In the genomic region with DNA sequence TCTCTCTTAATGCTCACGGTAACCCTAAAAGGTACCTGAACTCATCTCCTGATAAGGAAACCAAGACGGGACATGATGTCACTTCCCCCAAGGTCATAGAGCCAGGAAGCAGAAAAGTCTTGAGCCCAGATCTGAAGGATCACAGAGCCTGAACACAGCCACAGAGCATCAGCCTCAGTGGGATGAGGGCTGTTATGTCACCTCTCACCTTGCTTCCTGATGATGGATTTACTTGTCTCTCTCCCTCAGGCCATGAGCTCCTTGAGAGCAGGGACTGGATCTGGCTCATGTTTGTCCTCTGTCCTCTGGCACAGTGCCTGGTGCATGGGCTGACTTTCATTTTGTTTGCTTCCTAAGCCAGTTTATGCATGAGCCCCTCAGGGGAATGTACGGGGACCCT, we compare ENCODE assay signal across 20 cellular contexts. TPM values are rescaled to one million over a fixed set of nuclear protein-coding genes. Genes with fewer than 3 reads are reported as not detected.
DNase-seq lines count a peak whose midpoint lies in the region; ATAC-seq, FAIRE-seq and TF ChIP-seq lines count a peak whose summit lies in the region.
"Had no signal": no experiment of that assay in that cellular context is flagged by ENCODE, and none has a peak within 500 bp of the region (broad histone marks: within the 10 kb centered on the region; RNA-seq: fewer than 3 reads in every experiment).

No MANE protein-coding gene starts in this region.

- BruUV-seq in GM12878 (replicated peaks; lab: Mats Ljungman, UMichigan): no TSS peak

- H3K9me3 ChIP-seq in HEK293 (ENCODE audit: control insufficient read depth, insufficient read depth, low read depth, low read length) (no peaks in the 10 kb centered on the region), GM12878 (replicated peaks; ENCODE audit: control insufficient read depth, insufficient read depth, low read length) (no peaks in the 10 kb centered on the region; the same call in 2 of the 3 replicates), neural progenitor cell (ENCODE audit: low read depth) (no peaks in the 10 kb centered on the region)
- H3K9me3 ChIP-seq: ovary, tibial artery had no signal

- no peaks in the 10 kb centered on the region for H3K36me3 Mint-ChIP-seq in neural progenitor cell
- H3K36me3 Mint-ChIP-seq in T-cell: no peaks in the 10 kb centered on the region

- peak overlapping the region; percentile 11 for H3K27ac Mint-ChIP-seq in neural progenitor cell
- no peak overlapping the region for H3K27ac Mint-ChIP-seq in T-cell
- H3K27ac Mint-ChIP-seq: activated B cell treated with CpG ODN at 0.5 μM for 24 hours; activated CD8-positive, alpha-beta memory T cell treated with anti-CD3 and anti-CD28 coated beads, Interleukin-2, amount 10 ng/mL, durations not matched to agents 7 days and 5 days; endodermal cell had no signal

- no peak for FAIRE-seq in GM12878 (lab: Jason Lieb, UNC)
- FAIRE-seq: H54 had no signal

- RAD21 ChIA-PET in GM12878 (lab: Charles Lee; ENCODE audit: unreplicated experiment): interaction anchor here (0.6 to 1.8 kb wide), 5 partner anchors 13 to 434 kb away, joined by 3 to 4 read pairs (median 3); a partner anchor contains a TSS

- H3K27me3 ChIP-seq in GM12878 (replicated peaks in 1 of 2; ENCODE audit: control insufficient read depth in 2 of 2, insufficient read depth in 2 of 2, low read length in 1 of 2) (no peaks in the 10 kb centered on the region), neural progenitor cell (no peaks in the 10 kb centered on the region)
- H3K27me3 ChIP-seq: ovary, tibial artery had no signal

- TF ChIP-seq POLR2A in GM12878 (IDR thresholded peaks at IDR 0.05; ENCODE audit: low read depth, low read length): no peak

- H3K4me2 ChIP-seq in GM12878 (ENCODE audit: control insufficient read depth, insufficient read depth) (no peak overlapping the region), neural progenitor cell (no peak overlapping the region)

- DNase-seq in DMS79 (lab: John Stamatoyannopoulos, UW): peak; percentile 82
- no peak for DNase-seq in GM12878 (ENCODE audit: low read depth, low spot score)
- DNase-seq in neural progenitor cell (ENCODE audit: low spot score): no peak
- no peak for DNase-seq in activated CD4-positive, CD25-positive, alpha-beta regulatory T cell (lab: John Stamatoyannopoulos, UW)
- DNase-seq in T-cell: no peak
- DNase-seq: activated B cell treated with CpG ODN at 0.5 μM for 24 hours; activated CD8-positive, alpha-beta memory T cell treated with anti-CD3 and anti-CD28 coated beads, Interleukin-2, amount 10 ng/mL, durations not matched to agents 7 days and 5 days; activated effector memory CD4-positive, alpha-beta T cell treated with Interleukin-2 at 50 U/mL for 16 hours; AML-193; cerebellar nuclear complex; hippocampal formation; NCI-H1694 treated with DMSO at 0.1 percent for 48 hours; ovary; SIG-M5; stimulated activated CD4-positive, alpha-beta T cell treated with anti-CD3 and anti-CD28 coated beads, Interleukin-4, amount 100 ng/mL, for 24 hours; tibial artery had no signal

- no peak for TF ChIP-seq CTCF in HEK293 (tag by site-specific recombination; IDR thresholded peaks at IDR 0.05)
- TF ChIP-seq CTCF in GM12878 (IDR thresholded peaks at IDR 0.05 in 2 of 3, conservative IDR thresholded peaks at IDR 0.05 in 1 of 3; ENCODE audit: control insufficient read depth in 2 of 3, extremely low read depth in 1 of 3, insufficient read depth in 1 of 3, low read depth in 3 of 3, low read length in 3 of 3): no peak
- TF ChIP-seq CTCF in neural progenitor cell (IDR thresholded peaks at IDR 0.05): no peak

- H4K20me1 ChIP-seq in GM12878 (ENCODE audit: control insufficient read depth, insufficient read depth) (no peaks in the 10 kb centered on the region), neural progenitor cell (ENCODE audit: low read depth) (no peaks in the 10 kb centered on the region)

- peaks cover 9% of the 10 kb centered on the region for H3K4me1 Mint-ChIP-seq in neural progenitor cell
- H3K4me1 Mint-ChIP-seq in T-cell: peaks cover 6 to 10% (median 7%) of the 10 kb centered on the region in 3 donors
- H3K4me1 Mint-ChIP-seq: activated B cell treated with CpG ODN at 0.5 μM for 24 hours had no signal

- POLR2A ChIA-PET in HEK293 (lab: Yijun Ruan, JAX) (interaction anchor here (1.0 kb wide), 1 partner anchor 77 kb away, joined by 3 read pairs; no protein-coding TSS in a partner anchor), GM12878 (lab: Charles Lee) (interaction anchor here (3.5 kb wide), 1 partner anchor 8 kb away, joined by 14 read pairs; no protein-coding TSS in a partner anchor), T-cell (lab: Charles Lee) (no interaction called here)

- TF ChIP-seq RAD21 in GM12878 (IDR thresholded peaks at IDR 0.05; ENCODE audit: insufficient read depth, low read depth, low read length): no peak

- H3K27me3 Mint-ChIP-seq in neural progenitor cell (ENCODE audit: insufficient read depth, low read depth) (peaks cover 13% of the 10 kb centered on the region), T-cell (no peaks in the 10 kb centered on the region)
- H3K27me3 Mint-ChIP-seq: activated B cell treated with CpG ODN at 0.5 μM for 24 hours; activated CD8-positive, alpha-beta memory T cell treated with anti-CD3 and anti-CD28 coated beads, Interleukin-2, amount 10 ng/mL, durations not matched to agents 7 days and 5 days had no signal

- CTCF ChIA-PET in HEK293 (lab: Yijun Ruan, JAX): interaction anchor here (0.6 to 1.3 kb wide), 7 partner anchors 11 to 575 kb away, joined by 3 to 6 read pairs (median 3); no protein-coding TSS in a partner anchor
- CTCF ChIA-PET in GM12878 (lab: Yijun Ruan, JAX): interaction anchor here (0.9 to 1.9 kb wide), 4 partner anchors 10 to 268 kb away, joined by 3 to 5 read pairs (median 3); no protein-coding TSS in a partner anchor
- CTCF ChIA-PET in T-cell (lab: Charles Lee): interaction anchor here (0.5 to 1.1 kb wide), 2 partner anchors 45 to 138 kb away, joined by 3 read pairs; no protein-coding TSS in a partner anchor

- H3K4me3 Mint-ChIP-seq in neural progenitor cell (no peak overlapping the region), T-cell (no peak overlapping the region)
- H3K4me3 Mint-ChIP-seq: activated B cell treated with CpG ODN at 0.5 μM for 24 hours; activated CD8-positive, alpha-beta memory T cell treated with anti-CD3 and anti-CD28 coated beads, Interleukin-2, amount 10 ng/mL, durations not matched to agents 7 days and 5 days; endodermal cell had no signal

- H2AFZ ChIP-seq in GM12878 (ENCODE audit: control insufficient read depth, low read depth, low read length): peak overlapping the region; percentile 12; the same call in 1 of the 2 replicates
- H2AFZ ChIP-seq in neural progenitor cell (replicated peaks): no peak overlapping the region

- intact Hi-C loops in GM12878 (cut with micrococcal nuclease; ENCODE audit: unreplicated experiment): no loop called here

- H3K27ac ChIP-seq in HEK293 (ENCODE audit: extremely low read depth, low read depth, low read length) (no peak overlapping the region), GM12878 (ENCODE audit: control insufficient read depth, insufficient read depth) (no peak overlapping the region), neural progenitor cell (no peak overlapping the region)
- H3K27ac ChIP-seq: ovary, tibial artery had no signal

- 61% methylated on average over 3 of the region's 3 CpGs for WGBS in GM12878 (ENCODE audit: insufficient coverage, insufficient replicate concordance, low lambda C conversion rate, missing lambda C conversion rate)

- H3K36me3 ChIP-seq in HEK293 (ENCODE audit: control insufficient read depth in 2 of 2, insufficient read depth in 1 of 2, low read length in 2 of 2): no peaks in the 10 kb centered on the region
- no peaks in the 10 kb centered on the region for H3K36me3 ChIP-seq in GM12878 (ENCODE audit: control insufficient read depth in 2 of 2, insufficient read depth in 2 of 2, low read length in 1 of 2)
- no peaks in the 10 kb centered on the region for H3K36me3 ChIP-seq in neural progenitor cell
- H3K36me3 ChIP-seq: ovary, tibial artery had no signal

- H3K4me3 ChIP-seq in HEK293 (ENCODE audit: low read depth, low read length) (no peak overlapping the region), GM12878 (no peak overlapping the region), neural progenitor cell (no peak overlapping the region)
- H3K4me3 ChIP-seq: ovary, tibial artery had no signal

- peaks cover 6% of the 10 kb centered on the region for H3F3A ChIP-seq in neural progenitor cell (ENCODE audit: low read depth)

- TF ChIP-seq EP300 in GM12878 (IDR thresholded peaks at IDR 0.05; ENCODE audit: borderline replicate concordance in 1 of 2, control insufficient read depth in 1 of 2, low read depth in 2 of 2, low read length in 2 of 2): no peak

- no peak overlapping the region for H3K9ac ChIP-seq in GM12878 (ENCODE audit: control insufficient read depth, insufficient read depth, low read length)
- no peak overlapping the region for H3K9ac ChIP-seq in neural progenitor cell

- peak; percentile 29; the same call in 2 of the 3 replicates for ATAC-seq in GM12878
- no peak for ATAC-seq in HG02610 (IDR thresholded peaks at IDR 0.05; ENCODE audit: unreplicated experiment)
- ATAC-seq in T-cell (replicated peaks in 1 of 4): no peak
- ATAC-seq: activated CD8-positive, alpha-beta memory T cell treated with anti-CD3 and anti-CD28 coated beads, Interleukin-2, amount 10 ng/mL, durations not matched to agents 7 days and 5 days had no signal

- SMC1A ChIA-PET in GM12878 (lab: Charles Lee; ENCODE audit: uncharacterized antibody, unreplicated experiment): interaction anchor here (0.9 to 1.6 kb wide), 3 partner anchors 12 to 17 kb away, joined by 3 to 5 read pairs (median 4); no protein-coding TSS in a partner anchor

- no peaks in the 10 kb centered on the region for H3K79me2 ChIP-seq in GM12878 (ENCODE audit: control insufficient read depth, insufficient read depth, low read length)
- H3K79me2 ChIP-seq in neural progenitor cell (ENCODE audit: low read depth): no peaks in the 10 kb centered on the region

- in situ Hi-C loops in GM12878 (cut with MboI): loop anchor here (10.0 kb wide), 2 partner anchors 265 to 435 kb away; no protein-coding TSS in a partner anchor

- H3K9me3 Mint-ChIP-seq in neural progenitor cell: peaks cover 6% of the 10 kb centered on the region
- H3K9me3 Mint-ChIP-seq in T-cell: no peaks in the 10 kb centered on the region
- H3K9me3 Mint-ChIP-seq: activated B cell treated with CpG ODN at 0.5 μM for 24 hours had no signal

- peaks cover 9% of the 10 kb centered on the region for H3K4me1 ChIP-seq in HEK293 (ENCODE audit: control insufficient read depth, insufficient read depth, low read length)
- peaks cover 5% of the 10 kb centered on the region for H3K4me1 ChIP-seq in GM12878 (ENCODE audit: control insufficient read depth, insufficient read depth, low read length)
- H3K4me1 ChIP-seq in neural progenitor cell: no peaks in the 10 kb centered on the region

RNA-seq across cellular contexts. Expression of a gene that starts 54.2 kb away (rescaled TPM):
- total RNA-seq in GM12878 (2013; cell fraction: nucleolus; rRNA removed): 31.9 and 37.0 TPM in 2 replicates
- total RNA-seq in GM12878 (2014; rRNA removed) (11.5 and 14.4 TPM in 2 replicates), GM12878 (2014; rRNA removed; fragmentation: Illumina TruSeq; extraction: Trizol) (12.0 and 12.5 TPM in 2 replicates), GM12878 (2021) (27.8 and 28.5 TPM in 2 replicates), neural progenitor cell (ENCODE audit: low replicate concordance) (12.2 and 19.1 TPM in 2 replicates), T-cell (10 to 100 TPM; 22.8 to 39.7 (median 27.4) TPM)
- 27.5 TPM for polyA plus RNA-seq in GM12878 (2011; ENCODE audit: low read depth)
- polyA plus RNA-seq in GM12878 (2011; rRNA removed) (22.5 and 23.5 TPM in 2 replicates), GM12878 (2014; fragmentation: Illumina TruSeq; extraction: Trizol) (24.8 and 25.0 TPM in 2 replicates), GM12878 (2014; fragmentation: Nextera tagmentation; extraction: Ambion mirVana) (1 to 10 TPM; 7.9 TPM), GM12878 (2014; rRNA removed) (28.6 and 28.7 TPM in 2 replicates), GM12878 (2016; fragmentation: Nextera tagmentation; extraction: Ambion mirVana) (10 to 100 TPM; 19.4 to 20.8 TPM)
- polyA plus RNA-seq in GM12878 (2011; cell fraction: cytosol; rRNA removed): 27.5 and 27.6 TPM in 2 replicates
- 30.6 and 44.1 TPM in 2 replicates for polyA plus RNA-seq in GM12878 (2011; cell fraction: nucleus; rRNA removed)
- 19.6 and 29.4 TPM in 2 replicates for polyA plus RNA-seq in GM12878 (2012)
- 30.0 and 30.9 TPM in 2 replicates for polyA minus RNA-seq in GM12878 (2011; rRNA and poly(A)+ RNA removed)
- polyA minus RNA-seq in GM12878 (2011; cell fraction: cytosol; rRNA and poly(A)+ RNA removed): 20.3 and 32.3 TPM in 2 replicates
- polyA minus RNA-seq in GM12878 (2011; cell fraction: nucleus; rRNA and poly(A)+ RNA removed): 59.5 and 130 TPM in 2 replicates

Comparison
In these comparisons a context has a peak if more than half of its experiments do, and no peak if none do; other contexts are left out.
1. POLR2A ChIA-PET loops: an anchor here in HEK293 (1.0 kb wide) and GM12878 (3.5 kb wide); none called in T-cell.